Comparison of ENCODE assay signal across 16 cellular contexts in the genomic region with DNA sequence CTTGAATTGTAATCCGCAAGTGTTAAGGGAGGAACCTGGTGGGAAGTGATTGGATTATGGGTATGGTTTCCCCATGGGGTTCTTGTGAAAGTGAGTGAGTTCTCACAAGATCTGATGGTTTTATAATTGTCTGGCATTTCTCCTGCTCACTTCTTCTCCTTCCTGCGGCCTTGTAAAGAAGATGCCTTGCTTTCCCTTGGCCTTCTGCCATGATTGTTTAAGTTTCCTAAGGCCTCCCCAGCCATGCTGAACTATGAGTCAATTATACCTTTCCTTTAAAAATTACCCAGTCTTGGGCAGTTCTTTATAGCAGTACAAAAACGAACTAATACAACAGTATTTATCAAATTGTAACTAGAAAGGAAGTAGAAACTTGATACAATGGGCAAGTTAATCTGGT. TPM values are rescaled to one million over a fixed set of nuclear protein-coding genes. Genes with fewer than 3 reads are reported as not detected.
DNase-seq lines count a peak whose midpoint lies in the region.
"Had no signal": no experiment of that assay in that cellular context is flagged by ENCODE, and none has a peak within 500 bp of the region (broad histone marks: within the 10 kb centered on the region; RNA-seq: fewer than 3 reads in every experiment).

No MANE protein-coding gene starts in this region.

- H3K27ac Mint-ChIP-seq in activated naive CD4-positive, alpha-beta T cell treated with anti-CD3 and anti-CD28 coated beads, Interleukin-2, amount 50 U/mL, for 24 hours, result peak overlapping the region; percentile 17
- H3K27ac Mint-ChIP-seq: B cell; CD8-positive, alpha-beta T cell had no signal

- DNase-seq in activated naive CD4-positive, alpha-beta T cell treated with anti-CD3 and anti-CD28 coated beads, Interleukin-2, amount 50 U/mL, for 16 hours, result no peak
- DNase-seq in glomerular endothelial cell (ENCODE audit: extremely low read depth, low read depth, low spot score) (peak; percentile 12), renal cortical epithelial cell (ENCODE audit: low read depth) (peak; percentile 6), cerebellum (ENCODE audit: low spot score) (no peak), GOT3 (lab: John Stamatoyannopoulos, UW) (no peak)
- no peak for DNase-seq in effector CD8-positive, alpha-beta T cell (lab: John Stamatoyannopoulos, UW)
- DNase-seq: 8988T; CD8-positive, alpha-beta T cell; DMS 273 treated with DMSO at 0.1 percent for 48 hours; DMS53; DND-41; EL; GM23248; HCEC 1CT had no signal

- peaks cover 5% of the 10 kb centered on the region for H3K9me3 Mint-ChIP-seq in activated naive CD4-positive, alpha-beta T cell treated with anti-CD3 and anti-CD28 coated beads, Interleukin-2, amount 50 U/mL, for 24 hours

- peaks cover 41% of the 10 kb centered on the region for H3K36me3 Mint-ChIP-seq in activated naive CD4-positive, alpha-beta T cell treated with anti-CD3 and anti-CD28 coated beads, Interleukin-2, amount 50 U/mL, for 24 hours

- peaks cover 4% of the 10 kb centered on the region for H3K4me1 Mint-ChIP-seq in activated naive CD4-positive, alpha-beta T cell treated with anti-CD3 and anti-CD28 coated beads, Interleukin-2, amount 50 U/mL, for 24 hours

- no peaks in the 10 kb centered on the region for H3K27me3 Mint-ChIP-seq in activated naive CD4-positive, alpha-beta T cell treated with anti-CD3 and anti-CD28 coated beads, Interleukin-2, amount 50 U/mL, for 24 hours
- H3K27me3 Mint-ChIP-seq: B cell had no signal

- no peak overlapping the region for H3K4me3 Mint-ChIP-seq in activated naive CD4-positive, alpha-beta T cell treated with anti-CD3 and anti-CD28 coated beads, Interleukin-2, amount 50 U/mL, for 24 hours
- H3K4me3 Mint-ChIP-seq: B cell; CD8-positive, alpha-beta T cell had no signal

RNA-seq across cellular contexts. Expression of gene IFT57, which starts 31.9 kb away (rescaled TPM):
- total RNA-seq in glomerular endothelial cell (20.1 and 27.8 TPM in 2 replicates), renal cortical epithelial cell (58.5 and 77.2 TPM in 2 replicates), cerebellum (47.1 TPM)

Comparison
In these comparisons a context has a peak if more than half of its experiments do, and no peak if none do; other contexts are left out.
1. DNase-seq: peak in glomerular endothelial cell (single experiment) and renal cortical epithelial cell (single experiment); none in activated naive CD4-positive, alpha-beta T cell treated with anti-CD3 and anti-CD28 coated beads, Interleukin-2, amount 50 U/mL, for 16 hours (single experiment), effector CD8-positive, alpha-beta T cell (single experiment), cerebellum (single experiment) and GOT3 (single experiment).